In genomic region chr22:37862570-37863325, GRCh38 we compare ENCODE assay signal across 1 cellular context.
A peak's percentile ranks its signal among the peaks of the same experiment; 100 is the strongest.
TF ChIP-seq lines count a peak whose summit lies in the region.

No MANE protein-coding gene starts in this region.

TF ChIP-seq in K562, 482 proteins besides CTCF, POLR2A, EP300 and RAD21:
- TF ChIP-seq RBFOX2 (IDR thresholded peaks at IDR 0.05; ENCODE audit: low read depth, low read length) (0 out of 2 replicates have a peak, but pooled peaks have one; percentile 15), POLR2G (IDR thresholded peaks at IDR 0.05; ENCODE audit: low read depth, low read length) (no peak), MNT (conservative IDR thresholded peaks at IDR 0.05) (0 out of 4 replicates have a peak, but pooled peaks of 1 of the 2 experiments have one; percentile 29)
